24 cellular contexts compared by ENCODE assay signal in the genomic region with DNA sequence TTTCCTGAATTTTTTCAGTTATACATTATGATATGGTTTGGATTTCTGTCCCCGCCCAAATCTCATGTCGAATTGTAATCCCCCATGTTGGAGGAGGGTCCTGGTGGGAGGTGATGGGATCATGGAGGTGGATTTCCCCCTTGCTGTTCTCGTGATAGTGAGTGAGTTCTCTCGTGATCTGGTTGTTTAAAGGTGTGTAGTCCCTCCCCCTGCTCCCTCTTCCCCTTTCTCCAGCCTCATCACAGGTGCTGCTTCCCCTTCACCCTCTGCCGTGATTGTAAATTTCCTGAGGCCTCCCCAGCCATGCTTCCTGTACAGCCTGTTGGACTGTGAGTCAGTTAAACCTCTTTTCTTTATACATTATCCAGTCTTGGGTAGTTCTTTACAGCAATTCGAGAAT.
A peak's percentile ranks its signal among the peaks of the same experiment; 100 is the strongest.
DNase-seq lines count a peak whose midpoint lies in the region; ATAC-seq and FAIRE-seq lines count a peak whose summit lies in the region.
"Had no signal": no experiment of that assay in that cellular context is flagged by ENCODE, and none has a peak within 500 bp of the region (broad histone marks: within the 10 kb centered on the region; RNA-seq: fewer than 3 reads in every experiment).

No MANE protein-coding gene starts in this region.

- H3K9me3 ChIP-seq in T-helper 17 cell (ENCODE audit: control insufficient read depth, low read length, poor library complexity, severe bottlenecking) = no peaks in the 10 kb centered on the region
- H3K9me3 ChIP-seq: left ventricle myocardium inferior, sigmoid colon, tibial nerve had no signal

- peaks cover 3% of the 10 kb centered on the region for H3K4me1 Mint-ChIP-seq in T-helper 17 cell
- H3K4me1 Mint-ChIP-seq in activated CD4-positive, alpha-beta memory T cell treated with anti-CD3 and anti-CD28 coated beads for 36 hours (ENCODE audit: low read depth) = no peaks in the 10 kb centered on the region

- POLR2A ChIA-PET in activated CD4-positive, alpha-beta memory T cell treated with anti-CD3 and anti-CD28 coated beads for 36 hours (lab: Charles Lee) = no interaction called here

- peaks cover 7% of the 10 kb centered on the region for H3K27me3 Mint-ChIP-seq in T-helper 17 cell
- no peaks in the 10 kb centered on the region for H3K27me3 Mint-ChIP-seq in activated CD4-positive, alpha-beta memory T cell treated with anti-CD3 and anti-CD28 coated beads for 36 hours

- DNase-seq in GM19239 (ENCODE audit: insufficient read length, low spot score) = no peak
- DNase-seq in T-helper 17 cell = no peak
- peak; percentile 18 for DNase-seq in germinal center (ENCODE audit: low spot score)
- no peak for DNase-seq in NCI-H510A treated with DMSO at 0.1 percent for 48 hours (lab: John Stamatoyannopoulos, UW)
- DNase-seq in activated CD4-positive, alpha-beta memory T cell treated with anti-CD3 and anti-CD28 coated beads for 36 hours = no peak
- DNase-seq: activated CD4-positive, alpha-beta T cell treated with anti-CD3 and anti-CD28 coated beads, Interleukin-2, amount 50 U/mL, for 4 hours; activated naive CD4-positive, alpha-beta T cell treated with anti-CD3 and anti-CD28 coated beads for 36 hours; caudate nucleus; effector memory CD4-positive, alpha-beta T cell; erythroblast; Kasumi-1; left ventricle myocardium inferior; NCI-H1048; NCI-H1694; sigmoid colon; stimulated activated CD4-positive, alpha-beta T cell treated with anti-CD3 and anti-CD28 coated beads, Interleukin-12 subunit alpha, Interleukin-12 subunit beta, amount 100 ng/mL, for 4 hours; stimulated activated CD4-positive, alpha-beta T cell treated with anti-CD3 and anti-CD28 coated beads, Interleukin-2, amount 100 ng/mL, for 48 hours; T-helper 1 cell had no signal

- no peaks in the 10 kb centered on the region for H3K36me3 Mint-ChIP-seq in T-helper 17 cell (ENCODE audit: low read depth)
- H3K36me3 Mint-ChIP-seq in activated CD4-positive, alpha-beta memory T cell treated with anti-CD3 and anti-CD28 coated beads for 36 hours = no peaks in the 10 kb centered on the region
- H3K36me3 Mint-ChIP-seq: natural killer cell treated with Interleukin-12 subunit alpha and Interleukin-12 subunit beta and Interleukin-15 and Interleukin-18, amount 100 ng/mL, for 72 hours had no signal

- peak; percentile 26 for FAIRE-seq in GM19239 (lab: Jason Lieb, UNC)
- FAIRE-seq: islet of Langerhans had no signal

- peak overlapping the region; percentile 19 for H3K4me3 Mint-ChIP-seq in T-helper 17 cell
- no peak overlapping the region for H3K4me3 Mint-ChIP-seq in activated CD4-positive, alpha-beta memory T cell treated with anti-CD3 and anti-CD28 coated beads for 36 hours
- H3K4me3 Mint-ChIP-seq: activated naive CD4-positive, alpha-beta T cell treated with anti-CD3 and anti-CD28 coated beads for 36 hours; natural killer cell treated with Interleukin-12 subunit alpha and Interleukin-12 subunit beta and Interleukin-15 and Interleukin-18, amount 100 ng/mL, for 72 hours had no signal

- H3K27ac Mint-ChIP-seq in T-helper 17 cell = no peak overlapping the region
- H3K27ac Mint-ChIP-seq in activated CD4-positive, alpha-beta memory T cell treated with anti-CD3 and anti-CD28 coated beads for 36 hours = no peak overlapping the region
- H3K27ac Mint-ChIP-seq: activated naive CD4-positive, alpha-beta T cell treated with anti-CD3 and anti-CD28 coated beads for 36 hours; natural killer cell treated with Interleukin-12 subunit alpha and Interleukin-12 subunit beta and Interleukin-15 and Interleukin-18, amount 100 ng/mL, for 72 hours had no signal

- intact Hi-C loops in activated CD4-positive, alpha-beta memory T cell treated with anti-CD3 and anti-CD28 coated beads for 36 hours (cut with micrococcal nuclease) = no loop called here

- CTCF ChIA-PET in activated CD4-positive, alpha-beta memory T cell treated with anti-CD3 and anti-CD28 coated beads for 36 hours (lab: Charles Lee) = no interaction called here

- ATAC-seq in T-helper 17 cell = no peak
- no peak for ATAC-seq in GM19397 (IDR thresholded peaks at IDR 0.05; ENCODE audit: unreplicated experiment)
- no peak for ATAC-seq in GM19351 (IDR thresholded peaks at IDR 0.05; ENCODE audit: unreplicated experiment)
- ATAC-seq: activated CD4-positive, CD25-positive, alpha-beta regulatory T cell treated with anti-CD3 and anti-CD28 coated beads, Interleukin-2, amount 50 U/mL, for 24 hours; natural killer cell treated with Interleukin-12 subunit alpha and Interleukin-12 subunit beta and Interleukin-15 and Interleukin-18, amount 100 ng/mL, for 72 hours had no signal

- H3K9me3 Mint-ChIP-seq in activated CD4-positive, alpha-beta memory T cell treated with anti-CD3 and anti-CD28 coated beads for 36 hours = no peaks in the 10 kb centered on the region
- H3K9me3 Mint-ChIP-seq: activated naive CD4-positive, alpha-beta T cell treated with anti-CD3 and anti-CD28 coated beads for 36 hours; natural killer cell treated with Interleukin-12 subunit alpha and Interleukin-12 subunit beta and Interleukin-15 and Interleukin-18, amount 100 ng/mL, for 72 hours had no signal
